2 cellular contexts compared by ENCODE assay signal in the genomic region with DNA sequence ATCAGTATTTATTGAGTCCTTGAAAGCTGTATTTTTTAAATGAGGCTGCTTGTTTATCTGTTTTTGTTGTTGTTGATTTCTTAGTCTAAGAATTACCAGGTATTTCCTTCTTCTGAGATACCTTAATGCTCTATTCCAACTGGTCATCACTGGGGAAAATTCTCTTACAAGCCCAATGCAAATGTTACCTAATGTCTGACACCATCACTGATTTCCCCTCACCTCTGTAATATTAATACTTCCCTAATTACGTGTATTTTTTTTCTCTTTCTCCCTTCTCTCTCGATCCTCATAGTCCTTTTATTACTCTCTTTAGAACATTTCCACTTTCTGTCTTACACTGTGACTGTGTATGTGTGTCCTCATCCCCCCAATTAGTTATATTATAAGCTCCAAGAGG.
TF ChIP-seq lines count a peak whose summit lies in the region.

No MANE protein-coding gene starts in this region.

TF ChIP-seq in GM23338, 12 proteins besides CTCF, POLR2A, EP300 and RAD21 (continued from another document and continues in another):
- TF ChIP-seq, protein P1, sequence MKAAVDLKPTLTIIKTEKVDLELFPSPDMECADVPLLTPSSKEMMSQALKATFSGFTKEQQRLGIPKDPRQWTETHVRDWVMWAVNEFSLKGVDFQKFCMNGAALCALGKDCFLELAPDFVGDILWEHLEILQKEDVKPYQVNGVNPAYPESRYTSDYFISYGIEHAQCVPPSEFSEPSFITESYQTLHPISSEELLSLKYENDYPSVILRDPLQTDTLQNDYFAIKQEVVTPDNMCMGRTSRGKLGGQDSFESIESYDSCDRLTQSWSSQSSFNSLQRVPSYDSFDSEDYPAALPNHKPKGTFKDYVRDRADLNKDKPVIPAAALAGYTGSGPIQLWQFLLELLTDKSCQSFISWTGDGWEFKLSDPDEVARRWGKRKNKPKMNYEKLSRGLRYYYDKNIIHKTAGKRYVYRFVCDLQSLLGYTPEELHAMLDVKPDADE (IDR thresholded peaks at IDR 0.05): no peak
- TF ChIP-seq POLR2AphosphoS5 (IDR thresholded peaks at IDR 0.05; ENCODE audit: low read depth) (no peak), STAT1 (IDR thresholded peaks at IDR 0.05; ENCODE audit: unreplicated experiment) (no peak), ZNF114 (CRISPR knock-in tag; IDR thresholded peaks at IDR 0.05) (no peak), ZNF331 (CRISPR knock-in tag; IDR thresholded peaks at IDR 0.05; ENCODE audit: low read depth) (no peak), NANOG (IDR thresholded peaks at IDR 0.05; ENCODE audit: borderline replicate concordance) (no peak), CREB1 (CRISPR knock-in tag; IDR thresholded peaks at IDR 0.05; ENCODE audit: low read depth) (no peak), EZH2phosphoT487 (IDR thresholded peaks at IDR 0.05; ENCODE audit: unreplicated experiment) (no peak)
- TF ChIP-seq, protein P2, sequence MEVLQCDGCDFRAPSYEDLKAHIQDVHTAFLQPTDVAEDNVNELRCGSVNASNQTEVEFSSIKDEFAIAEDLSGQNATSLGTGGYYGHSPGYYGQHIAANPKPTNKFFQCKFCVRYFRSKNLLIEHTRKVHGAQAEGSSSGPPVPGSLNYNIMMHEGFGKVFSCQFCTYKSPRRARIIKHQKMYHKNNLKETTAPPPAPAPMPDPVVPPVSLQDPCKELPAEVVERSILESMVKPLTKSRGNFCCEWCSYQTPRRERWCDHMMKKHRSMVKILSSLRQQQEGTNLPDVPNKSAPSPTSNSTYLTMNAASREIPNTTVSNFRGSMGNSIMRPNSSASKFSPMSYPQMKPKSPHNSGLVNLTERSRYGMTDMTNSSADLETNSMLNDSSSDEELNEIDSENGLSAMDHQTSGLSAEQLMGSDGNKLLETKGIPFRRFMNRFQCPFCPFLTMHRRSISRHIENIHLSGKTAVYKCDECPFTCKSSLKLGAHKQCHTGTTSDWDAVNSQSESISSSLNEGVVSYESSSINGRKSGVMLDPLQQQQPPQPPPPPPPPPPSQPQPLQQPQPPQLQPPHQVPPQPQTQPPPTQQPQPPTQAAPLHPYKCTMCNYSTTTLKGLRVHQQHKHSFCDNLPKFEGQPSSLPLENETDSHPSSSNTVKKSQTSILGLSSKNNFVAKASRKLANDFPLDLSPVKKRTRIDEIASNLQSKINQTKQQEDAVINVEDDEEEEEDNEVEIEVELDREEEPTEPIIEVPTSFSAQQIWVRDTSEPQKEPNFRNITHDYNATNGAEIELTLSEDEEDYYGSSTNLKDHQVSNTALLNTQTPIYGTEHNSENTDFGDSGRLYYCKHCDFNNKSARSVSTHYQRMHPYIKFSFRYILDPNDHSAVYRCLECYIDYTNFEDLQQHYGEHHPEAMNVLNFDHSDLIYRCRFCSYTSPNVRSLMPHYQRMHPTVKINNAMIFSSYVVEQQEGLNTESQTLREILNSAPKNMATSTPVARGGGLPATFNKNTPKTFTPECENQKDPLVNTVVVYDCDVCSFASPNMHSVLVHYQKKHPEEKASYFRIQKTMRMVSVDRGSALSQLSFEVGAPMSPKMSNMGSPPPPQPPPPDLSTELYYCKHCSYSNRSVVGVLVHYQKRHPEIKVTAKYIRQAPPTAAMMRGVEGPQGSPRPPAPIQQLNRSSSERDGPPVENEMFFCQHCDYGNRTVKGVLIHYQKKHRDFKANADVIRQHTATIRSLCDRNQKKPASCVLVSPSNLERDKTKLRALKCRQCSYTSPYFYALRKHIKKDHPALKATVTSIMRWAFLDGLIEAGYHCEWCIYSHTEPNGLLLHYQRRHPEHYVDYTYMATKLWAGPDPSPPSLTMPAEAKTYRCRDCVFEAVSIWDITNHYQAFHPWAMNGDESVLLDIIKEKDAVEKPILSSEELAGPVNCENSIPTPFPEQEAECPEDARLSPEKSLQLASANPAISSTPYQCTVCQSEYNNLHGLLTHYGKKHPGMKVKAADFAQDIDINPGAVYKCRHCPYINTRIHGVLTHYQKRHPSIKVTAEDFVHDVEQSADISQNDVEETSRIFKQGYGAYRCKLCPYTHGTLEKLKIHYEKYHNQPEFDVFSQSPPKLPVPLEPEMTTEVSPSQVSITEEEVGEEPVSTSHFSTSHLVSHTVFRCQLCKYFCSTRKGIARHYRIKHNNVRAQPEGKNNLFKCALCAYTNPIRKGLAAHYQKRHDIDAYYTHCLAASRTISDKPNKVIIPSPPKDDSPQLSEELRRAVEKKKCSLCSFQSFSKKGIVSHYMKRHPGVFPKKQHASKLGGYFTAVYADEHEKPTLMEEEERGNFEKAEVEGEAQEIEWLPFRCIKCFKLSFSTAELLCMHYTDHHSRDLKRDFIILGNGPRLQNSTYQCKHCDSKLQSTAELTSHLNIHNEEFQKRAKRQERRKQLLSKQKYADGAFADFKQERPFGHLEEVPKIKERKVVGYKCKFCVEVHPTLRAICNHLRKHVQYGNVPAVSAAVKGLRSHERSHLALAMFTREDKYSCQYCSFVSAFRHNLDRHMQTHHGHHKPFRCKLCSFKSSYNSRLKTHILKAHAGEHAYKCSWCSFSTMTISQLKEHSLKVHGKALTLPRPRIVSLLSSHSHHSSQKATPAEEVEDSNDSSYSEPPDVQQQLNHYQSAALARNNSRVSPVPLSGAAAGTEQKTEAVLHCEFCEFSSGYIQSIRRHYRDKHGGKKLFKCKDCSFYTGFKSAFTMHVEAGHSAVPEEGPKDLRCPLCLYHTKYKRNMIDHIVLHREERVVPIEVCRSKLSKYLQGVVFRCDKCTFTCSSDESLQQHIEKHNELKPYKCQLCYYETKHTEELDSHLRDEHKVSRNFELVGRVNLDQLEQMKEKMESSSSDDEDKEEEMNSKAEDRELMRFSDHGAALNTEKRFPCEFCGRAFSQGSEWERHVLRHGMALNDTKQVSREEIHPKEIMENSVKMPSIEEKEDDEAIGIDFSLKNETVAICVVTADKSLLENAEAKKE (CRISPR knock-in tag; IDR thresholded peaks at IDR 0.05): no peak
- TF ChIP-seq, protein P3, sequence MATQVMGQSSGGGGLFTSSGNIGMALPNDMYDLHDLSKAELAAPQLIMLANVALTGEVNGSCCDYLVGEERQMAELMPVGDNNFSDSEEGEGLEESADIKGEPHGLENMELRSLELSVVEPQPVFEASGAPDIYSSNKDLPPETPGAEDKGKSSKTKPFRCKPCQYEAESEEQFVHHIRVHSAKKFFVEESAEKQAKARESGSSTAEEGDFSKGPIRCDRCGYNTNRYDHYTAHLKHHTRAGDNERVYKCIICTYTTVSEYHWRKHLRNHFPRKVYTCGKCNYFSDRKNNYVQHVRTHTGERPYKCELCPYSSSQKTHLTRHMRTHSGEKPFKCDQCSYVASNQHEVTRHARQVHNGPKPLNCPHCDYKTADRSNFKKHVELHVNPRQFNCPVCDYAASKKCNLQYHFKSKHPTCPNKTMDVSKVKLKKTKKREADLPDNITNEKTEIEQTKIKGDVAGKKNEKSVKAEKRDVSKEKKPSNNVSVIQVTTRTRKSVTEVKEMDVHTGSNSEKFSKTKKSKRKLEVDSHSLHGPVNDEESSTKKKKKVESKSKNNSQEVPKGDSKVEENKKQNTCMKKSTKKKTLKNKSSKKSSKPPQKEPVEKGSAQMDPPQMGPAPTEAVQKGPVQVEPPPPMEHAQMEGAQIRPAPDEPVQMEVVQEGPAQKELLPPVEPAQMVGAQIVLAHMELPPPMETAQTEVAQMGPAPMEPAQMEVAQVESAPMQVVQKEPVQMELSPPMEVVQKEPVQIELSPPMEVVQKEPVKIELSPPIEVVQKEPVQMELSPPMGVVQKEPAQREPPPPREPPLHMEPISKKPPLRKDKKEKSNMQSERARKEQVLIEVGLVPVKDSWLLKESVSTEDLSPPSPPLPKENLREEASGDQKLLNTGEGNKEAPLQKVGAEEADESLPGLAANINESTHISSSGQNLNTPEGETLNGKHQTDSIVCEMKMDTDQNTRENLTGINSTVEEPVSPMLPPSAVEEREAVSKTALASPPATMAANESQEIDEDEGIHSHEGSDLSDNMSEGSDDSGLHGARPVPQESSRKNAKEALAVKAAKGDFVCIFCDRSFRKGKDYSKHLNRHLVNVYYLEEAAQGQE (IDR thresholded peaks at IDR 0.05; ENCODE audit: unreplicated experiment): no peak

TF ChIP-seq in HEK293T, 16 proteins besides CTCF, POLR2A, EP300 and RAD21 (continued from another document):
- no peak for TF ChIP-seq ZNF384 (IDR thresholded peaks at IDR 0.05)
- TF ChIP-seq CTBP1 (IDR thresholded peaks at IDR 0.05; ENCODE audit: borderline replicate concordance): no peak
- no peak for TF ChIP-seq L3MBTL2 (conservative IDR thresholded peaks at IDR 0.05)
- TF ChIP-seq FOXM1 (IDR thresholded peaks at IDR 0.05; ENCODE audit: borderline replicate concordance): no peak
- TF ChIP-seq ARNT (IDR thresholded peaks at IDR 0.05): no peak
- TF ChIP-seq SUZ12 (IDR thresholded peaks at IDR 0.05): no peak
- no peak for TF ChIP-seq HDGF (IDR thresholded peaks at IDR 0.05; ENCODE audit: borderline replicate concordance)
- no peak for TF ChIP-seq FOXA1 (IDR thresholded peaks at IDR 0.05)
- TF ChIP-seq BHLHE40 (IDR thresholded peaks at IDR 0.05; ENCODE audit: borderline replicate concordance): no peak
